In the genomic region with DNA sequence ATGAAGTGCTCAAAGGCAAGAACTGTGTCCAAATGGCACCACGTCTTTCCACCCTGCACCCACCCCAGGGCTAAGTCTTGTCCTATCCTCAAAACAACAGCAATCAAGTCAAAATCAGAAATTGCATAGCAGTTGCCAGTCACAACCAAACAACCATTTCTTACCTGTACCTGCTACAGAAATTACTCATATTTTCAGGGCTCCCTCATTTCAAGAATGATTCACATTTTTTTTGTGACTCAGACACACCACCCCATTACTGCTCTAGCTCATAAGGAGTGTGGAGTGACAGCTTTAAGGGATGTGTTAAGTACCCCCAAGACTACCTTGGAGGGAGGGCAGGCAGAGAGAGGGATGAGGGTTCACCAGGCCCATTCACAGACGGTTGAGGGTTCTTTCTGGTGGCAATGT, we compare ENCODE assay signal across 9 cellular contexts.
A peak's percentile ranks its signal among the peaks of the same experiment; 100 is the strongest.
DNase-seq lines count a peak whose midpoint lies in the region; ATAC-seq, FAIRE-seq and TF ChIP-seq lines count a peak whose summit lies in the region.
"Had no signal": no experiment of that assay in that cellular context is flagged by ENCODE, and none has a peak within 500 bp of the region (broad histone marks: within the 10 kb centered on the region; RNA-seq: fewer than 3 reads in every experiment).

No MANE protein-coding gene starts in this region.

- TF ChIP-seq CTCF in Panc1 (IDR thresholded peaks at IDR 0.05) = no peak
- no peak for TF ChIP-seq CTCF in chondrocyte (IDR thresholded peaks at IDR 0.05)

- no peak for TF ChIP-seq POLR2A in GM12891 (IDR thresholded peaks at IDR 0.05; ENCODE audit: low read depth, low read length)

- POLR2A ChIA-PET in Panc1 (lab: Charles Lee) = interaction anchor here (0.6 kb wide), 2 partner anchors 234 to 244 kb away, joined by 3 read pairs; no protein-coding TSS in a partner anchor
- POLR2A ChIA-PET in CD8-positive, alpha-beta memory T cell (lab: Charles Lee) = no interaction called here

- H3K36me3 ChIP-seq in Panc1 (ENCODE audit: control insufficient read depth, insufficient read depth, low read length) = no peaks in the 10 kb centered on the region
- no peaks in the 10 kb centered on the region for H3K36me3 ChIP-seq in CD8-positive, alpha-beta memory T cell (ENCODE audit: insufficient read depth, low read length)

- H3K27me3 ChIP-seq in Panc1 (ENCODE audit: control insufficient read depth, insufficient read depth, low read length) = no peaks in the 10 kb centered on the region
- no peaks in the 10 kb centered on the region for H3K27me3 ChIP-seq in CD8-positive, alpha-beta memory T cell (ENCODE audit: insufficient read depth, low read length, poor library complexity, severe bottlenecking)

- peak; percentile 76 for FAIRE-seq in GM12891 (lab: Jason Lieb, UNC)
- FAIRE-seq: G401.6 had no signal

- H3K27me3 Mint-ChIP-seq in CD8-positive, alpha-beta memory T cell = peaks cover 0 to 2% of the 10 kb centered on the region in 2 donors
- H3K27me3 Mint-ChIP-seq in chondrocyte (ENCODE audit: low read depth) = no peaks in the 10 kb centered on the region

- no peaks in the 10 kb centered on the region for H3K9me3 Mint-ChIP-seq in CD8-positive, alpha-beta memory T cell
- no peaks in the 10 kb centered on the region for H3K9me3 Mint-ChIP-seq in chondrocyte (ENCODE audit: low read depth)

- peaks cover 0 to 33% (median 8%) of the 10 kb centered on the region in 3 donors for H3K36me3 Mint-ChIP-seq in CD8-positive, alpha-beta memory T cell
- H3K36me3 Mint-ChIP-seq in chondrocyte (ENCODE audit: low read depth) = no peaks in the 10 kb centered on the region

- ATAC-seq in GM21717 (IDR thresholded peaks at IDR 0.05; ENCODE audit: unreplicated experiment) (peak; percentile 63), Panc1 (no peak), HG03025 (IDR thresholded peaks at IDR 0.05; ENCODE audit: low FRiP score, unreplicated experiment) (no peak)

- no peak overlapping the region for H3K4me3 ChIP-seq in Panc1 (ENCODE audit: low read depth in 2 of 2, low read length in 2 of 2)
- no peak overlapping the region for H3K4me3 ChIP-seq in CD8-positive, alpha-beta memory T cell (ENCODE audit: low read length)

- H3K9me3 ChIP-seq in Panc1 (ENCODE audit: control insufficient read depth, insufficient read depth, low read depth, low read length) = no peaks in the 10 kb centered on the region
- H3K9me3 ChIP-seq in CD8-positive, alpha-beta memory T cell (ENCODE audit: low read length) = no peaks in the 10 kb centered on the region

- intact Hi-C loops in Panc1 (cut with micrococcal nuclease; ENCODE audit: unreplicated experiment) = no loop called here

- H3K4me1 ChIP-seq in Panc1 (ENCODE audit: control insufficient read depth, insufficient read depth, low read length) = peaks cover 36% of the 10 kb centered on the region
- no peaks in the 10 kb centered on the region for H3K4me1 ChIP-seq in CD8-positive, alpha-beta memory T cell (ENCODE audit: insufficient read depth, low read length)

- peak overlapping the region; percentile 76 for H3K27ac ChIP-seq in Panc1 (ENCODE audit: low read length)
- no peak overlapping the region for H3K27ac ChIP-seq in CD8-positive, alpha-beta memory T cell (ENCODE audit: low read depth, low read length)

- peak overlapping the region in 1 of 7 donors; percentile 13 for H3K4me3 Mint-ChIP-seq in CD8-positive, alpha-beta memory T cell
- H3K4me3 Mint-ChIP-seq in chondrocyte (ENCODE audit: unreplicated experiment) = no peak overlapping the region

- BruUV-seq in Panc1 (replicated peaks; lab: Mats Ljungman, UMichigan) = no TSS peak

- peak overlapping the region in 4 of 8 donors; percentile 32 to 69 (median 50) for H3K27ac Mint-ChIP-seq in CD8-positive, alpha-beta memory T cell
- H3K27ac Mint-ChIP-seq in chondrocyte (ENCODE audit: unreplicated experiment) = no peak overlapping the region

- in situ Hi-C loops in Panc1 (cut with HindIII; ENCODE audit: low pct_unique_long_range_greater_than_20kb, low sequenced_read_pairs) = no loop called here

- DNase-seq in GM12891 (ENCODE audit: insufficient read length, low spot score) (peak; percentile 49), Panc1 (ENCODE audit: low read depth, low spot score) (no peak), kidney tubule cell (ENCODE audit: low spot score) (peak; percentile 51), chondrocyte (ENCODE audit: low spot score) (no peak), NOMO-1 treated with dmso at 0.1 percent for 144 hours (lab: John Stamatoyannopoulos, UW; ENCODE audit: unreplicated experiment) (no peak)
- no peak for DNase-seq in CD8-positive, alpha-beta memory T cell

- CTCF ChIA-PET in Panc1 (lab: Charles Lee) = no interaction called here
- CTCF ChIA-PET in CD8-positive, alpha-beta memory T cell (lab: Charles Lee) = no interaction called here

- peaks cover 58 to 94% (median 89%) of the 10 kb centered on the region in 3 donors for H3K4me1 Mint-ChIP-seq in CD8-positive, alpha-beta memory T cell
- peaks cover 20% of the 10 kb centered on the region for H3K4me1 Mint-ChIP-seq in chondrocyte (ENCODE audit: low read depth)

TF ChIP-seq in GM12891, 5 proteins besides CTCF, POLR2A, EP300 and RAD21:
- TF ChIP-seq POU2F2 (IDR thresholded peaks at IDR 0.05; ENCODE audit: low read depth, low read length) (peak; percentile 49; the same call in 1 of the 2 replicates), POLR2AphosphoS5 (IDR thresholded peaks at IDR 0.05; ENCODE audit: low read depth, low read length) (no peak)

Comparison
In these comparisons a context has a peak if more than half of its experiments do, and no peak if none do; other contexts are left out.
1. DNase-seq: peak in GM12891 (single experiment) and kidney tubule cell (single experiment); none in Panc1 (single experiment), CD8-positive, alpha-beta memory T cell (0 of 5), chondrocyte (single experiment) and NOMO-1 treated with dmso at 0.1 percent for 144 hours (single experiment).